In the genomic region with DNA sequence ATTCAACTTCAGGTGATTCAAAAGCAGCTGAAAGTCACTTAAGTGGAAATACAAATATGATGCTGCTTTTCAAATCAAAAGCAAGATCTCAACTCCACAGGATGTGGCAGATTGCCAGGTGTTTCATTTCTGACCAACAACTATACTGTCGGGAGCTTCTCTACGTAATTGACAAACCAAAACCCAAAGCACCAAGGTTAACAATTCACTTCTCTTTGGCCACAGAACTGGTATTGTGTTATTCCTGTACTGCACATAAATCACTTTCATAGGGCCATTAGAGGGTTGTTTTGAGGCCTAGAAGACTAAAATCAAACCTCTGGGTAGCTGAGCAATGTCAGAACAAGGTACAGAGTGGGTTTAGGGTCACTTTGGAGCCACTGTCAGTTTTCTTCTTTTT, we compare ENCODE assay signal across 9 cellular contexts.
DNase-seq lines count a peak whose midpoint lies in the region; ATAC-seq and TF ChIP-seq lines count a peak whose summit lies in the region.
"Had no signal": no experiment of that assay in that cellular context is flagged by ENCODE, and none has a peak within 500 bp of the region (broad histone marks: within the 10 kb centered on the region; RNA-seq: fewer than 3 reads in every experiment).

No MANE protein-coding gene starts in this region.

- H3K36me3 Mint-ChIP-seq in T-helper 2 cell treated with Interferon-gamma antibody and Interleukin-4, amounts not matched to agents 5 μg/mL and 100 μg/mL, for 36 hours (ENCODE audit: low read depth): peaks cover 10% of the 10 kb centered on the region
- no peaks in the 10 kb centered on the region for H3K36me3 Mint-ChIP-seq in CD4-positive, alpha-beta T cell (ENCODE audit: low read depth)
- H3K36me3 Mint-ChIP-seq in CD8-positive, alpha-beta T cell: no peaks in the 10 kb centered on the region

- peaks cover 23% of the 10 kb centered on the region for H3K4me1 Mint-ChIP-seq in T-helper 2 cell treated with Interferon-gamma antibody and Interleukin-4, amounts not matched to agents 5 μg/mL and 100 μg/mL, for 36 hours (ENCODE audit: low read depth)
- H3K4me1 Mint-ChIP-seq in CD4-positive, alpha-beta T cell (ENCODE audit: low read depth): no peaks in the 10 kb centered on the region
- no peaks in the 10 kb centered on the region for H3K4me1 Mint-ChIP-seq in CD8-positive, alpha-beta T cell (ENCODE audit: low read depth)

- no peaks in the 10 kb centered on the region for H3K4me1 ChIP-seq in CD8-positive, alpha-beta T cell (ENCODE audit: insufficient read depth, low read length)

- H3K27me3 Mint-ChIP-seq in T-helper 2 cell treated with Interferon-gamma antibody and Interleukin-4, amounts not matched to agents 5 μg/mL and 100 μg/mL, for 36 hours (ENCODE audit: low read depth): no peaks in the 10 kb centered on the region
- no peaks in the 10 kb centered on the region for H3K27me3 Mint-ChIP-seq in CD4-positive, alpha-beta T cell
- H3K27me3 Mint-ChIP-seq in CD8-positive, alpha-beta T cell (ENCODE audit: low read depth): no peaks in the 10 kb centered on the region
- H3K27me3 Mint-ChIP-seq: stimulated activated naive CD8-positive, alpha-beta T cell treated with anti-CD3 and anti-CD28 coated beads, Interleukin-15, Interleukin-2, amounts not matched to agents 100 ng/mL and 50 ng/mL, for 24 hours had no signal

- H3K36me3 ChIP-seq in CD8-positive, alpha-beta T cell (ENCODE audit: insufficient read depth, low read length): no peaks in the 10 kb centered on the region

- H3K9me3 ChIP-seq in CD4-positive, alpha-beta T cell (ENCODE audit: control insufficient read depth, low read length): no peaks in the 10 kb centered on the region
- H3K9me3 ChIP-seq in CD8-positive, alpha-beta T cell (ENCODE audit: low read length): no peaks in the 10 kb centered on the region

- peak; percentile 98 for ATAC-seq in GM21528 (IDR thresholded peaks at IDR 0.05; ENCODE audit: low FRiP score, unreplicated experiment)
- ATAC-seq in HG03565 (IDR thresholded peaks at IDR 0.05; ENCODE audit: unreplicated experiment): peak; percentile 98
- ATAC-seq in CD4-positive, alpha-beta T cell (ENCODE audit: poor library complexity): no peak
- ATAC-seq in CD8-positive, alpha-beta T cell: no peak

- no peak overlapping the region for H3K4me3 ChIP-seq in GM12865 (ENCODE audit: low read depth, low read length)
- H3K4me3 ChIP-seq in CD8-positive, alpha-beta T cell (ENCODE audit: low read depth, low read length): no peak overlapping the region

- intact Hi-C loops in CD4-positive, alpha-beta T cell (cut with DNase I, micrococcal nuclease): no loop called here
- intact Hi-C loops in CD8-positive, alpha-beta T cell (cut with DNase I, micrococcal nuclease): no loop called here
- intact Hi-C loops in head of caudate nucleus (cut with DNase I): no loop called here

- H3K9me3 Mint-ChIP-seq in T-helper 2 cell treated with Interferon-gamma antibody and Interleukin-4, amounts not matched to agents 5 μg/mL and 100 μg/mL, for 36 hours: peaks cover 38% of the 10 kb centered on the region
- peaks cover 6% of the 10 kb centered on the region for H3K9me3 Mint-ChIP-seq in CD4-positive, alpha-beta T cell
- peaks cover 6% of the 10 kb centered on the region for H3K9me3 Mint-ChIP-seq in CD8-positive, alpha-beta T cell

- POLR2A ChIA-PET in CD4-positive, alpha-beta T cell (lab: Charles Lee): no interaction called here
- POLR2A ChIA-PET in CD8-positive, alpha-beta T cell (lab: Charles Lee): no interaction called here

- no peak overlapping the region for H3K27ac ChIP-seq in CD4-positive, alpha-beta T cell (ENCODE audit: low read depth, low read length)
- no peak overlapping the region for H3K27ac ChIP-seq in CD8-positive, alpha-beta T cell (ENCODE audit: low read depth, low read length)

- CTCF ChIA-PET in CD4-positive, alpha-beta T cell (lab: Charles Lee): no interaction called here
- CTCF ChIA-PET in CD8-positive, alpha-beta T cell (lab: Charles Lee): no interaction called here

- H3K4me3 Mint-ChIP-seq in T-helper 2 cell treated with Interferon-gamma antibody and Interleukin-4, amounts not matched to agents 5 μg/mL and 100 μg/mL, for 36 hours: peak overlapping the region; percentile 48
- no peak overlapping the region for H3K4me3 Mint-ChIP-seq in CD4-positive, alpha-beta T cell
- H3K4me3 Mint-ChIP-seq in CD8-positive, alpha-beta T cell: no peak overlapping the region
- H3K4me3 Mint-ChIP-seq: stimulated activated naive CD8-positive, alpha-beta T cell treated with anti-CD3 and anti-CD28 coated beads, Interleukin-15, Interleukin-2, amounts not matched to agents 100 ng/mL and 50 ng/mL, for 24 hours had no signal

- TF ChIP-seq CTCF in GM12865 (IDR thresholded peaks at IDR 0.05; ENCODE audit: insufficient read depth, low read depth, low read length, missing control alignments): no peak
- TF ChIP-seq CTCF in CD4-positive, alpha-beta T cell (IDR thresholded peaks at IDR 0.05): no peak
- TF ChIP-seq CTCF in CD8-positive, alpha-beta T cell (IDR thresholded peaks at IDR 0.05): no peak

- DNase-seq in GM12865 (ENCODE audit: low read depth): peak; percentile 73
- peak; percentile 49 for DNase-seq in T-helper 2 cell treated with Interferon-gamma antibody and Interleukin-4, amounts not matched to agents 5 μg/mL and 100 μg/mL, for 36 hours (ENCODE audit: low spot score)
- DNase-seq in CD4-positive, alpha-beta T cell: no peak
- no peak for DNase-seq in CD8-positive, alpha-beta T cell
- no peak for DNase-seq in head of caudate nucleus
- no peak for DNase-seq in AG08396 (ENCODE audit: low spot score)

- H3K27me3 ChIP-seq in CD4-positive, alpha-beta T cell (ENCODE audit: control insufficient read depth, insufficient read depth, low read length): no peaks in the 10 kb centered on the region
- H3K27me3 ChIP-seq in CD8-positive, alpha-beta T cell (ENCODE audit: insufficient read depth, low read length): no peaks in the 10 kb centered on the region

- H3K27ac Mint-ChIP-seq in T-helper 2 cell treated with Interferon-gamma antibody and Interleukin-4, amounts not matched to agents 5 μg/mL and 100 μg/mL, for 36 hours: no peak overlapping the region
- H3K27ac Mint-ChIP-seq in CD4-positive, alpha-beta T cell: no peak overlapping the region
- H3K27ac Mint-ChIP-seq in CD8-positive, alpha-beta T cell: no peak overlapping the region
- H3K27ac Mint-ChIP-seq: stimulated activated naive CD8-positive, alpha-beta T cell treated with anti-CD3 and anti-CD28 coated beads, Interleukin-15, Interleukin-2, amounts not matched to agents 100 ng/mL and 50 ng/mL, for 24 hours had no signal

Comparison
In these comparisons a context has a peak if more than half of its experiments do, and no peak if none do; other contexts are left out.
1. DNase-seq: peak in GM12865 (single experiment) and T-helper 2 cell treated with Interferon-gamma antibody and Interleukin-4, amounts not matched to agents 5 μg/mL and 100 μg/mL, for 36 hours (single experiment); none in CD4-positive, alpha-beta T cell (0 of 10), CD8-positive, alpha-beta T cell (0 of 7), head of caudate nucleus (0 of 42) and AG08396 (single experiment).
2. ATAC-seq: peak in GM21528 (single experiment) and HG03565 (single experiment); none in CD4-positive, alpha-beta T cell (single experiment) and CD8-positive, alpha-beta T cell (single experiment).